ENCODE assay signal across 12 cellular contexts in the genomic region with DNA sequence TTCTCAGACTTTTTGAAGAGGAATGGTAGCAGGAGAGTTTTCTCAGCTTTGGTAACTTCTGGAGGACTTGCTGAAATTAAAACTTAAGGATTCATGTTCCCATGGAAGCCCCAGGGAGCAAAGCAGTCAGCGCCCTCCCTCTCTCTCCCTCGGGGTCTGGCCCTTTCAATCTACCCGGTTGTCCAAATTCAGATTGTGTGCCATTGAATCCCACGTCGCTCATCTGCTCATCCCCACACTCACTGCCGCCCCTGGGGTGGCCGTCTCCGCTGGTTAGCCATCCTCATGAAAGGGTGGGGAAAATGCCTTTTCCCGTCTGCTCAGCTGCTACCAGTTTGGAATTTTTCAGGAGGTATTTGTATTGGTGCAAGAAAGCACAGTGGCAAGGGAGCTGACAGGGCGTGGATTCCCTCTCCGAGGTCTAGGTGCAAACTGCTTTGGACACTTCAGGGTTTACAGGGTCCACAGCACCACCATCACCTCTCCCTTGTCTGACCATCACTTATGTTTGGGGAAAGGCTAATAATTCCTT. TPM values are rescaled to one million over a fixed set of nuclear protein-coding genes. Genes with fewer than 3 reads are reported as not detected.
DNase-seq lines count a peak whose midpoint lies in the region; ATAC-seq and TF ChIP-seq lines count a peak whose summit lies in the region.
"Had no signal": no experiment of that assay in that cellular context is flagged by ENCODE, and none has a peak within 500 bp of the region (broad histone marks: within the 10 kb centered on the region; RNA-seq: fewer than 3 reads in every experiment).

No MANE protein-coding gene starts in this region.

- intact Hi-C loops in heart right ventricle (cut with DNase I) (loop anchor here in 8 of 10 donors (2.0 to 5.0 kb wide), 5 partner anchors 236 to 426 kb away; no protein-coding TSS in a partner anchor), Right ventricle myocardium inferior (cut with DNase I) (loop anchor here (2.0 to 5.0 kb wide), 2 partner anchors 236 to 254 kb away; no protein-coding TSS in a partner anchor), prostate gland (cut with DNase I) (loop anchor here (5.0 kb wide), 1 partner anchor 256 kb away; no protein-coding TSS in a partner anchor)
- intact Hi-C loops in activated T-helper 1 cell treated with anti-CD3 and anti-CD28 coated beads, Interleukin-12 subunit alpha, Interleukin-12 subunit beta, Interleukin-2, Interleukin-4 antibody, amounts not matched to agents 30 ng/mL and 10 ng/mL and 1 ng/mL, durations not matched to agents 14 hours and 24 hours and 36 hours (cut with micrococcal nuclease) = loop anchor here (5.0 kb wide), 2 partner anchors 111 to 896 kb away; no protein-coding TSS in a partner anchor

- no peak for DNase-seq in heart right ventricle
- no peak for DNase-seq in Right ventricle myocardium inferior (ENCODE audit: missing footprints)
- no peak for DNase-seq in fibroblast of lung (ENCODE audit: low read depth in 2 of 2)
- DNase-seq in activated T-helper 1 cell treated with anti-CD3 and anti-CD28 coated beads, Interleukin-12 subunit alpha, Interleukin-12 subunit beta, Interleukin-2, Interleukin-4 antibody, amounts not matched to agents 30 ng/mL and 10 ng/mL and 1 ng/mL, durations not matched to agents 14 hours and 24 hours and 36 hours (ENCODE audit: low spot score) = no peak
- DNase-seq in NCI-H748 treated with DMSO at 0.1 percent for 48 hours (lab: John Stamatoyannopoulos, UW) = no peak
- DNase-seq in prostate gland (ENCODE audit: low spot score) = no peak
- no peak for DNase-seq in NCI-H187 (lab: John Stamatoyannopoulos, UW)
- DNase-seq: GDM1 had no signal

- TF ChIP-seq POLR2A in prostate gland (IDR thresholded peaks at IDR 0.05) = no peak

- H2AFZ ChIP-seq in fibroblast of lung (ENCODE audit: low read length) (no peak overlapping the region), neuron (ENCODE audit: low read depth, low read length) (peak overlapping the region; percentile 82)

- H3K4me2 ChIP-seq in fibroblast of lung (ENCODE audit: extremely low read depth, insufficient read depth, low read length) = peak overlapping the region; percentile 4

- H3K27me3 Mint-ChIP-seq in activated T-helper 1 cell treated with anti-CD3 and anti-CD28 coated beads, Interleukin-12 subunit alpha, Interleukin-12 subunit beta, Interleukin-2, Interleukin-4 antibody, amounts not matched to agents 30 ng/mL and 10 ng/mL and 1 ng/mL, durations not matched to agents 14 hours and 24 hours and 36 hours (ENCODE audit: insufficient read depth) = peaks cover 13% of the 10 kb centered on the region

- H3K4me3 Mint-ChIP-seq in activated T-helper 1 cell treated with anti-CD3 and anti-CD28 coated beads, Interleukin-12 subunit alpha, Interleukin-12 subunit beta, Interleukin-2, Interleukin-4 antibody, amounts not matched to agents 30 ng/mL and 10 ng/mL and 1 ng/mL, durations not matched to agents 14 hours and 24 hours and 36 hours = no peak overlapping the region
- H3K4me3 Mint-ChIP-seq: activated naive CD8-positive, alpha-beta T cell had no signal

- H3K4me1 Mint-ChIP-seq in activated T-helper 1 cell treated with anti-CD3 and anti-CD28 coated beads, Interleukin-12 subunit alpha, Interleukin-12 subunit beta, Interleukin-2, Interleukin-4 antibody, amounts not matched to agents 30 ng/mL and 10 ng/mL and 1 ng/mL, durations not matched to agents 14 hours and 24 hours and 36 hours (ENCODE audit: low read depth) = peaks cover 10% of the 10 kb centered on the region
- H3K4me1 Mint-ChIP-seq: nephron progenitor cell had no signal

- ATAC-seq in heart right ventricle (peak in 7 of 8 donors; percentile 14 to 52 (median 31)), Right ventricle myocardium inferior (no peak)

- no peaks in the 10 kb centered on the region for H3K9me3 Mint-ChIP-seq in activated T-helper 1 cell treated with anti-CD3 and anti-CD28 coated beads, Interleukin-12 subunit alpha, Interleukin-12 subunit beta, Interleukin-2, Interleukin-4 antibody, amounts not matched to agents 30 ng/mL and 10 ng/mL and 1 ng/mL, durations not matched to agents 14 hours and 24 hours and 36 hours
- H3K9me3 Mint-ChIP-seq: nephron progenitor cell had no signal

- TF ChIP-seq CTCF in heart right ventricle (IDR thresholded peaks at IDR 0.05) = no peak
- no peak for TF ChIP-seq CTCF in fibroblast of lung (conservative IDR thresholded peaks at IDR 0.05 in 1 of 2, IDR thresholded peaks at IDR 0.05 in 1 of 2; ENCODE audit: low read depth in 1 of 2, low read length in 2 of 2)
- no peak for TF ChIP-seq CTCF in prostate gland (IDR thresholded peaks at IDR 0.05)

- no peak overlapping the region for H3K27ac Mint-ChIP-seq in activated T-helper 1 cell treated with anti-CD3 and anti-CD28 coated beads, Interleukin-12 subunit alpha, Interleukin-12 subunit beta, Interleukin-2, Interleukin-4 antibody, amounts not matched to agents 30 ng/mL and 10 ng/mL and 1 ng/mL, durations not matched to agents 14 hours and 24 hours and 36 hours
- H3K27ac Mint-ChIP-seq: activated naive CD8-positive, alpha-beta T cell; nephron progenitor cell had no signal

- no peaks in the 10 kb centered on the region for H3K36me3 Mint-ChIP-seq in activated T-helper 1 cell treated with anti-CD3 and anti-CD28 coated beads, Interleukin-12 subunit alpha, Interleukin-12 subunit beta, Interleukin-2, Interleukin-4 antibody, amounts not matched to agents 30 ng/mL and 10 ng/mL and 1 ng/mL, durations not matched to agents 14 hours and 24 hours and 36 hours (ENCODE audit: low read depth)
- H3K36me3 Mint-ChIP-seq: activated naive CD8-positive, alpha-beta T cell had no signal

- peaks cover 0 to 29% (median 4%) of the 10 kb centered on the region in 9 donors for H3K4me1 ChIP-seq in heart right ventricle
- H3K4me1 ChIP-seq in fibroblast of lung (ENCODE audit: control insufficient read depth, extremely low read depth, insufficient read depth, low read length) = peaks cover 20% of the 10 kb centered on the region
- H3K4me1 ChIP-seq in neuron (ENCODE audit: insufficient read depth, low read length) = peaks cover 7% of the 10 kb centered on the region
- no peaks in the 10 kb centered on the region for H3K4me1 ChIP-seq in prostate gland (replicated peaks)

- WGBS in heart right ventricle, 2 donors = 65 to 77% methylated on average over 11 of the region's 11 CpGs
- 81% methylated on average over 11 of the region's 11 CpGs for WGBS in prostate gland

- no peaks in the 10 kb centered on the region for H4K20me1 ChIP-seq in fibroblast of lung (ENCODE audit: control insufficient read depth, extremely low read depth, insufficient read depth, low read length)

- H3K36me3 ChIP-seq in heart right ventricle (no peaks in the 10 kb centered on the region), fibroblast of lung (ENCODE audit: control insufficient read depth, insufficient read depth, low read length) (no peaks in the 10 kb centered on the region), neuron (ENCODE audit: insufficient read depth, low read length) (no peaks in the 10 kb centered on the region), prostate gland (no peaks in the 10 kb centered on the region)

- peak overlapping the region in 8 of 10 donors; percentile 29 to 73 (median 54) for H3K27ac ChIP-seq in heart right ventricle
- H3K27ac ChIP-seq in fibroblast of lung (ENCODE audit: insufficient read depth, low read length) = peak overlapping the region; percentile 24
- no peak overlapping the region for H3K27ac ChIP-seq in prostate gland
- H3K27ac ChIP-seq: C4-2B had no signal

- no peaks in the 10 kb centered on the region for H3K27me3 ChIP-seq in heart right ventricle
- H3K27me3 ChIP-seq in fibroblast of lung (ENCODE audit: control insufficient read depth, insufficient read depth, low read length) = no peaks in the 10 kb centered on the region
- no peaks in the 10 kb centered on the region for H3K27me3 ChIP-seq in neuron (ENCODE audit: insufficient read depth, low read length)
- H3K27me3 ChIP-seq in prostate gland (replicated peaks; ENCODE audit: insufficient read depth) = no peaks in the 10 kb centered on the region

- H3K4me3 ChIP-seq in heart right ventricle = peak overlapping the region in 1 of 10 donors; percentile 2
- no peak overlapping the region for H3K4me3 ChIP-seq in fibroblast of lung (replicated peaks in 1 of 4; ENCODE audit: control extremely low read depth in 1 of 4, insufficient read depth in 1 of 4, low read depth in 3 of 4, low read length in 4 of 4)
- no peak overlapping the region for H3K4me3 ChIP-seq in neuron (ENCODE audit: low read length)
- no peak overlapping the region for H3K4me3 ChIP-seq in prostate gland

- H3K79me2 ChIP-seq in fibroblast of lung (ENCODE audit: control insufficient read depth, insufficient read depth, low read length) = no peaks in the 10 kb centered on the region

- no peak overlapping the region for H3K9ac ChIP-seq in fibroblast of lung (ENCODE audit: insufficient read depth, low read length)

- H3K9me3 ChIP-seq in heart right ventricle (no peaks in the 10 kb centered on the region), fibroblast of lung (ENCODE audit: control insufficient read depth, insufficient read depth, low read depth, low read length) (no peaks in the 10 kb centered on the region), neuron (ENCODE audit: low read length) (no peaks in the 10 kb centered on the region), prostate gland (no peaks in the 10 kb centered on the region)

RNA-seq across cellular contexts. Expression of gene MCFD2, which starts 27.1 kb away (rescaled TPM):
- 10 to 100 TPM; 47.8 to 88.4 (median 54.0) TPM for total RNA-seq in heart right ventricle
- 10 to 100 TPM; 13.2 to 53.4 TPM for polyA plus RNA-seq in heart right ventricle
- 66.1 TPM for total RNA-seq in Right ventricle myocardium inferior
- total RNA-seq in fibroblast of lung = 145 and 151 TPM in 2 replicates
- 231 and 328 TPM in 2 replicates for polyA plus RNA-seq in fibroblast of lung
- polyA plus RNA-seq in fibroblast of lung (2012) = 131 and 161 TPM in 2 replicates
- polyA minus RNA-seq in fibroblast of lung (ENCODE audit: low replicate concordance) = 80.1 and 106 TPM in 2 replicates
- total RNA-seq in activated T-helper 1 cell treated with anti-CD3 and anti-CD28 coated beads, Interleukin-12 subunit alpha, Interleukin-12 subunit beta, Interleukin-2, Interleukin-4 antibody, amounts not matched to agents 30 ng/mL and 10 ng/mL and 1 ng/mL, durations not matched to agents 14 hours and 24 hours and 36 hours = 48.8 and 51.0 TPM in 2 replicates
- 10 to 100 TPM; 77.9 to 88.4 TPM for total RNA-seq in prostate gland

RNA-seq across cellular contexts. Expression of gene TTC7A, which starts 52.5 kb away (rescaled TPM):
- total RNA-seq in heart right ventricle = 10 to 100 TPM in 2 of 10 donors, 1 to 10 TPM in 8; 4.8 to 11.4 (median 6.7) TPM
- 10 to 100 TPM in 1 of 2 donors, 1 to 10 TPM in 1; 6.0 to 11.0 TPM for polyA plus RNA-seq in heart right ventricle
- 9.8 TPM for total RNA-seq in Right ventricle myocardium inferior
- 18.5 and 27.2 TPM in 2 replicates for total RNA-seq in fibroblast of lung
- 11.6 and 21.1 TPM in 2 replicates for polyA plus RNA-seq in fibroblast of lung
- 13.6 and 23.2 TPM in 2 replicates for polyA plus RNA-seq in fibroblast of lung (2012)
- polyA minus RNA-seq in fibroblast of lung (ENCODE audit: low replicate concordance) = 33.7 and 37.0 TPM in 2 replicates
- 72.5 and 77.2 TPM in 2 replicates for total RNA-seq in activated T-helper 1 cell treated with anti-CD3 and anti-CD28 coated beads, Interleukin-12 subunit alpha, Interleukin-12 subunit beta, Interleukin-2, Interleukin-4 antibody, amounts not matched to agents 30 ng/mL and 10 ng/mL and 1 ng/mL, durations not matched to agents 14 hours and 24 hours and 36 hours
- total RNA-seq in prostate gland = 10 to 100 TPM; 19.3 to 64.4 TPM

Comparison
In these comparisons a context has a peak if more than half of its experiments do, and no peak if none do; other contexts are left out.
1. H3K27ac ChIP-seq: peak in heart right ventricle (8 of 10) and fibroblast of lung (single experiment); none in prostate gland (0 of 2).